Comparison of ENCODE assay signal across 20 cellular contexts in genomic region chr6:130713144-130713543, GRCh38.
A peak's percentile ranks its signal among the peaks of the same experiment; 100 is the strongest.
DNase-seq lines count a peak whose midpoint lies in the region; ATAC-seq and TF ChIP-seq lines count a peak whose summit lies in the region.
"Had no signal": no experiment of that assay in that cellular context is flagged by ENCODE, and none has a peak within 500 bp of the region (broad histone marks: within the 10 kb centered on the region; RNA-seq: fewer than 3 reads in every experiment).

No MANE protein-coding gene starts in this region.

- no peaks in the 10 kb centered on the region for H3K9me3 ChIP-seq in H9 (ENCODE audit: control insufficient read depth, low read depth, low read length)
- H3K9me3 ChIP-seq: colonic mucosa, left ventricle myocardium inferior, neutrophil, right lobe of liver, thoracic aorta had no signal

- no peaks in the 10 kb centered on the region for H3K23me2 ChIP-seq in H9 (ENCODE audit: insufficient read length, low read depth, low read length, poor library complexity, severe bottlenecking)

- TF ChIP-seq CTCF in H9 (conservative IDR thresholded peaks at IDR 0.05), result no peak

- H2BK15ac ChIP-seq in H9 (ENCODE audit: low read depth, low read length), result no peak overlapping the region

- peaks cover 13% of the 10 kb centered on the region; the same call in 1 of the 2 replicates for H3K4me1 ChIP-seq in H9 (ENCODE audit: insufficient read depth, low read length)
- H3K4me1 ChIP-seq: colonic mucosa, left ventricle myocardium inferior had no signal

- no peak overlapping the region for H2BK120ac ChIP-seq in H9 (ENCODE audit: low read depth, low read length, poor library complexity, severe bottlenecking)

- peak overlapping the region; percentile 86 to 93 (median 86); a peak in 6 of 7 replicates for H3K27ac Mint-ChIP-seq in H9
- H3K27ac Mint-ChIP-seq: activated CD4-positive, alpha-beta memory T cell treated with anti-CD3 and anti-CD28 coated beads, Interleukin-2, amount 10 ng/mL, durations not matched to agents 7 days and 5 days; stimulated activated effector memory CD8-positive, alpha-beta T cell treated with anti-CD3 and anti-CD28 coated beads, Interleukin-12 subunit alpha, Interleukin-12 subunit beta, amount 100 ng/mL, for 72 hours had no signal

- H4K20me1 ChIP-seq in H9 (ENCODE audit: control insufficient read depth, insufficient read depth, insufficient read length), result no peaks in the 10 kb centered on the region

- no peak overlapping the region for H3T11ph ChIP-seq in H9 (ENCODE audit: low read length)

- no peak for ATAC-seq in GM21515 (IDR thresholded peaks at IDR 0.05; ENCODE audit: unreplicated experiment)
- no peak for ATAC-seq in HG02623 (IDR thresholded peaks at IDR 0.05; ENCODE audit: unreplicated experiment)
- ATAC-seq: right lobe of liver; stimulated activated effector memory CD8-positive, alpha-beta T cell treated with anti-CD3 and anti-CD28 coated beads, Interleukin-12 subunit alpha, Interleukin-12 subunit beta, amount 100 ng/mL, for 72 hours had no signal

- no peaks in the 10 kb centered on the region for H3K79me1 ChIP-seq in H9 (ENCODE audit: insufficient read depth, low read depth, low read length, poor library complexity, severe bottlenecking)

- H3K27ac ChIP-seq in H9 (ENCODE audit: insufficient read length, low read depth, low read length), result peak overlapping the region; percentile 47
- H3K27ac ChIP-seq: colonic mucosa, left ventricle myocardium inferior, neutrophil, right lobe of liver, thoracic aorta, WERI-Rb-1 had no signal

- DNase-seq in H9, result peak; percentile 76
- DNase-seq in astrocyte of the hippocampus (ENCODE audit: low read depth, low spot score), result peak; percentile 4
- DNase-seq in iPS DF 19.7 (ENCODE audit: low read depth, low spot score), result peak; percentile 68
- DNase-seq in nucleus accumbens (lab: John Stamatoyannopoulos, UW), result peak in 38 of 56 donors; percentile 1 to 79 (median 30)
- DNase-seq in NCI-H128 (lab: John Stamatoyannopoulos, UW; ENCODE audit: unreplicated experiment), result no peak
- no peak for DNase-seq in activated CD4-positive, alpha-beta T cell treated with anti-CD3 and anti-CD28 coated beads for 48 hours
- DNase-seq: activated CD4-positive, alpha-beta memory T cell treated with anti-CD3 and anti-CD28 coated beads, Interleukin-2, amount 10 ng/mL, durations not matched to agents 7 days and 5 days; activated naive CD4-positive, alpha-beta T cell treated with anti-CD3 and anti-CD28 coated beads, Interleukin-2, amount 50 U/mL, for 16 hours; colonic mucosa; left ventricle myocardium inferior; NCI-H1092; NCI-H526 treated with DMSO at 0.1 percent for 48 hours; right lobe of liver; SIG-M5; WERI-Rb-1 had no signal

- H4K8ac ChIP-seq in H9 (replicated peaks; ENCODE audit: insufficient read length, low read depth, low read length), result no peak overlapping the region

- no peak overlapping the region for H4K5ac ChIP-seq in H9 (ENCODE audit: insufficient read length, low read depth, low read length)

- no peaks in the 10 kb centered on the region for H3K36me3 Mint-ChIP-seq in H9 (ENCODE audit: insufficient read depth in 1 of 3, low read depth in 3 of 3)
- H3K36me3 Mint-ChIP-seq: stimulated activated effector memory CD8-positive, alpha-beta T cell treated with anti-CD3 and anti-CD28 coated beads, Interleukin-12 subunit alpha, Interleukin-12 subunit beta, amount 100 ng/mL, for 72 hours had no signal

- peaks cover 1% of the 10 kb centered on the region; the same call in 1 of the 2 replicates for H3K27me3 Mint-ChIP-seq in H9 (ENCODE audit: low read depth)
- H3K27me3 Mint-ChIP-seq: activated CD4-positive, alpha-beta memory T cell treated with anti-CD3 and anti-CD28 coated beads, Interleukin-2, amount 10 ng/mL, durations not matched to agents 7 days and 5 days had no signal

- peaks cover 39 to 42% of the 10 kb centered on the region in 2 experiments for H3K4me1 Mint-ChIP-seq in H9

- H3K4ac ChIP-seq in H9 (ENCODE audit: low read depth, low read length), result no peak overlapping the region

- H3K56ac ChIP-seq in H9 (ENCODE audit: insufficient read length, low read depth, low read length), result no peak overlapping the region

- H2AK5ac ChIP-seq in H9 (ENCODE audit: insufficient read length, low read length), result no peak overlapping the region

- H3K18ac ChIP-seq in H9 (ENCODE audit: insufficient read length, low read depth, low read length), result no peak overlapping the region

- no peak overlapping the region for H2BK5ac ChIP-seq in H9 (ENCODE audit: insufficient read length, low read length)

- no peak overlapping the region for H3K9ac ChIP-seq in H9 (ENCODE audit: extremely low read depth, insufficient read length, low read length)

- no peaks in the 10 kb centered on the region for H3K79me2 ChIP-seq in H9 (ENCODE audit: insufficient read depth, low read length)

- no peak overlapping the region for H4K91ac ChIP-seq in H9 (ENCODE audit: insufficient read length, low read depth, low read length)

- H2AFZ ChIP-seq in H9 (ENCODE audit: low read length), result no peak overlapping the region

- no CpG with 5 or more reads among the region's 3 CpGs for WGBS in H9 (ENCODE audit: extremely low coverage, insufficient read length, low lambda C conversion rate)

- no peak overlapping the region for H3K14ac ChIP-seq in H9 (ENCODE audit: insufficient read depth, low read length)

- H3K23ac ChIP-seq in H9 (ENCODE audit: insufficient read length, low read depth, low read length), result no peak overlapping the region

- peak overlapping the region in 1 of 2 experiments; percentile 30; a peak in 2 of 5 replicates for H3K4me3 Mint-ChIP-seq in H9
- H3K4me3 Mint-ChIP-seq: activated CD4-positive, alpha-beta memory T cell treated with anti-CD3 and anti-CD28 coated beads, Interleukin-2, amount 10 ng/mL, durations not matched to agents 7 days and 5 days; stimulated activated effector memory CD8-positive, alpha-beta T cell treated with anti-CD3 and anti-CD28 coated beads, Interleukin-12 subunit alpha, Interleukin-12 subunit beta, amount 100 ng/mL, for 72 hours had no signal

- no peaks in the 10 kb centered on the region; a peak in 1 of 5 replicates for H3K9me3 Mint-ChIP-seq in H9
- H3K9me3 Mint-ChIP-seq: stimulated activated effector memory CD8-positive, alpha-beta T cell treated with anti-CD3 and anti-CD28 coated beads, Interleukin-12 subunit alpha, Interleukin-12 subunit beta, amount 100 ng/mL, for 72 hours had no signal

- no peak overlapping the region for H2BK20ac ChIP-seq in H9 (ENCODE audit: low read depth, low read length, poor library complexity, severe bottlenecking)

- no peaks in the 10 kb centered on the region; the same call in 1 of the 2 replicates for H3K27me3 ChIP-seq in H9 (ENCODE audit: insufficient read depth, low read length)
- H3K27me3 ChIP-seq: colonic mucosa, neutrophil, right lobe of liver had no signal

- H2BK12ac ChIP-seq in H9 (ENCODE audit: insufficient read length, low read depth, low read length), result no peak overlapping the region

- H3K4me2 ChIP-seq in H9 (ENCODE audit: insufficient read depth, insufficient read length, low read length), result peak overlapping the region; percentile 34

Comparison
In these comparisons a context has a peak if more than half of its experiments do, and no peak if none do; other contexts are left out.
1. DNase-seq: peak in H9 (single experiment), astrocyte of the hippocampus (single experiment), iPS DF 19.7 (single experiment) and nucleus accumbens (38 of 56); none in NCI-H128 (single experiment) and activated CD4-positive, alpha-beta T cell treated with anti-CD3 and anti-CD28 coated beads for 48 hours (single experiment).